In genomic region chr7:37311282-37311868, GRCh38 we compare ENCODE assay signal across 8 cellular contexts.
DNase-seq lines count a peak whose midpoint lies in the region; ATAC-seq and TF ChIP-seq lines count a peak whose summit lies in the region.

No MANE protein-coding gene starts in this region.

- intact Hi-C loops in sciatic nerve (cut with DNase I): no loop called here

- ATAC-seq in GM19351 (IDR thresholded peaks at IDR 0.05; ENCODE audit: unreplicated experiment) (peak; percentile 62), sciatic nerve (peak; percentile 67), GM18498 (IDR thresholded peaks at IDR 0.05; ENCODE audit: unreplicated experiment) (no peak), foreskin keratinocyte (no peak)

- peaks cover 4% of the 10 kb centered on the region for H3K9me3 Mint-ChIP-seq in T-helper 1 cell treated with Interleukin-12 subunit alpha and Interleukin-12 subunit beta and Interleukin-4 antibody, amounts not matched to agents 30 μg/mL and 1 μg/mL, for 36 hours

- H3K27ac Mint-ChIP-seq in T-helper 1 cell treated with Interleukin-12 subunit alpha and Interleukin-12 subunit beta and Interleukin-4 antibody, amounts not matched to agents 30 μg/mL and 1 μg/mL, for 36 hours: peak overlapping the region; percentile 90

- H3K27ac ChIP-seq in cingulate gyrus (ENCODE audit: low read depth, low read length) (peak overlapping the region; percentile 49), foreskin keratinocyte (no peak overlapping the region)

- no peaks in the 10 kb centered on the region for H3K27me3 Mint-ChIP-seq in T-helper 1 cell treated with Interleukin-12 subunit alpha and Interleukin-12 subunit beta and Interleukin-4 antibody, amounts not matched to agents 30 μg/mL and 1 μg/mL, for 36 hours (ENCODE audit: low read depth)

- peaks cover 42% of the 10 kb centered on the region for H3K4me1 Mint-ChIP-seq in T-helper 1 cell treated with Interleukin-12 subunit alpha and Interleukin-12 subunit beta and Interleukin-4 antibody, amounts not matched to agents 30 μg/mL and 1 μg/mL, for 36 hours (ENCODE audit: low read depth)

- peaks cover 56% of the 10 kb centered on the region for H3K36me3 Mint-ChIP-seq in T-helper 1 cell treated with Interleukin-12 subunit alpha and Interleukin-12 subunit beta and Interleukin-4 antibody, amounts not matched to agents 30 μg/mL and 1 μg/mL, for 36 hours (ENCODE audit: low read depth)

- H3K4me1 ChIP-seq in foreskin keratinocyte: no peaks in the 10 kb centered on the region

- H3K4me3 Mint-ChIP-seq in T-helper 1 cell treated with Interleukin-12 subunit alpha and Interleukin-12 subunit beta and Interleukin-4 antibody, amounts not matched to agents 30 μg/mL and 1 μg/mL, for 36 hours: peak overlapping the region; percentile 0

- no peaks in the 10 kb centered on the region for H3K27me3 ChIP-seq in foreskin keratinocyte

- no peak for DNase-seq in sciatic nerve (ENCODE audit: low spot score)
- no peak for DNase-seq in NAMALWA (ENCODE audit: low spot score)
- no peak for DNase-seq in foreskin keratinocyte
- no peak for DNase-seq in NCI-H2081 (lab: John Stamatoyannopoulos, UW)

- TF ChIP-seq CTCF in foreskin keratinocyte (conservative IDR thresholded peaks at IDR 0.05): no peak

Comparison
In these comparisons a context has a peak if more than half of its experiments do, and no peak if none do; other contexts are left out.
1. ATAC-seq: peak in GM19351 (single experiment) and sciatic nerve (single experiment); none in GM18498 (single experiment) and foreskin keratinocyte (single experiment).